Comparison of ENCODE assay signal across 8 cellular contexts in genomic region chr11:9363954-9364912, GRCh38. TPM values are rescaled to one million over a fixed set of nuclear protein-coding genes. Genes with fewer than 3 reads are reported as not detected.
A peak's percentile ranks its signal among the peaks of the same experiment; 100 is the strongest.
DNase-seq lines count a peak whose midpoint lies in the region; ATAC-seq and TF ChIP-seq lines count a peak whose summit lies in the region.

No MANE protein-coding gene starts in this region.

- H3K4me1 Mint-ChIP-seq in CD4-positive, CD25-positive, alpha-beta regulatory T cell = peaks cover 11 to 23% (median 15%) of the 10 kb centered on the region in 4 donors

- TF ChIP-seq POLR2A in right lobe of liver (IDR thresholded peaks at IDR 0.05) = peak; percentile 97

- H3K36me3 ChIP-seq in CD4-positive, CD25-positive, alpha-beta regulatory T cell (ENCODE audit: control insufficient read depth, insufficient read depth, low read length) = no peaks in the 10 kb centered on the region
- no peaks in the 10 kb centered on the region for H3K36me3 ChIP-seq in right lobe of liver

- H3K27me3 Mint-ChIP-seq in CD4-positive, CD25-positive, alpha-beta regulatory T cell = peaks cover 5% of the 10 kb centered on the region

- no peaks in the 10 kb centered on the region for H3K9me3 Mint-ChIP-seq in CD4-positive, CD25-positive, alpha-beta regulatory T cell

- H3K4me3 Mint-ChIP-seq in CD4-positive, CD25-positive, alpha-beta regulatory T cell = peak overlapping the region; percentile 83 to 91 (median 86)

- H3K4me3 ChIP-seq in CD4-positive, CD25-positive, alpha-beta regulatory T cell (ENCODE audit: low read depth, low read length) = peak overlapping the region; percentile 92
- peak overlapping the region; percentile 32 to 60 (median 41) for H3K4me3 ChIP-seq in right lobe of liver

- peak; percentile 83 to 92 for ATAC-seq in CD4-positive, CD25-positive, alpha-beta regulatory T cell (ENCODE audit: low read depth in 2 of 2)
- peak; percentile 94 for ATAC-seq in GM19452 (IDR thresholded peaks at IDR 0.05; ENCODE audit: unreplicated experiment)
- peak; percentile 89 for ATAC-seq in HG03571 (IDR thresholded peaks at IDR 0.05; ENCODE audit: unreplicated experiment)
- ATAC-seq in right lobe of liver = peak; percentile 98 to 99 (median 99)

- no peaks in the 10 kb centered on the region for H3K36me3 Mint-ChIP-seq in CD4-positive, CD25-positive, alpha-beta regulatory T cell

- H3K27ac ChIP-seq in CD4-positive, CD25-positive, alpha-beta regulatory T cell (ENCODE audit: insufficient read depth, low read length, poor library complexity, severe bottlenecking) = peak overlapping the region; percentile 88
- H3K27ac ChIP-seq in right lobe of liver = peak overlapping the region; percentile 90 to 93 (median 93)

- intact Hi-C loops in right lobe of liver (cut with DNase I) = no loop called here

- H3K27me3 ChIP-seq in CD4-positive, CD25-positive, alpha-beta regulatory T cell (ENCODE audit: control insufficient read depth, insufficient read depth, low read length) = no peaks in the 10 kb centered on the region
- no peaks in the 10 kb centered on the region for H3K27me3 ChIP-seq in right lobe of liver

- H3K9me3 ChIP-seq in CD4-positive, CD25-positive, alpha-beta regulatory T cell (ENCODE audit: control insufficient read depth in 2 of 2, low read length in 2 of 2) = no peaks in the 10 kb centered on the region
- H3K9me3 ChIP-seq in right lobe of liver = no peaks in the 10 kb centered on the region

- peaks cover 8% of the 10 kb centered on the region for H3K4me1 ChIP-seq in CD4-positive, CD25-positive, alpha-beta regulatory T cell (ENCODE audit: control insufficient read depth, insufficient read depth, low read length, poor library complexity, severe bottlenecking)
- no peaks in the 10 kb centered on the region for H3K4me1 ChIP-seq in right lobe of liver

- WGBS in right lobe of liver (ENCODE audit: insufficient coverage, low coverage, low lambda C conversion rate, missing lambda C conversion rate) = 4% methylated on average over 13 of the region's 64 CpGs

- peak; percentile 65 to 88 (median 66) for DNase-seq in CD4-positive, CD25-positive, alpha-beta regulatory T cell
- DNase-seq in NCI-H774 (lab: John Stamatoyannopoulos, UW) (peak; percentile 82), dermis microvascular lymphatic vessel endothelial cell (ENCODE audit: low read depth in 2 of 2) (peak; percentile 96 to 99), right lobe of liver (peak; percentile 92 to 97 (median 96))
- peak; percentile 75 to 78 for DNase-seq in activated CD4-positive, alpha-beta T cell treated with anti-CD3 and anti-CD28 coated beads, Interleukin-2, amount 50 U/mL, for 4 hours
- DNase-seq in stimulated activated CD4-positive, alpha-beta T cell treated with anti-CD3 and anti-CD28 coated beads, Interleukin-4, amount 100 ng/mL, for 1 hour = peak; percentile 80

- H3K27ac Mint-ChIP-seq in CD4-positive, CD25-positive, alpha-beta regulatory T cell = peak overlapping the region; percentile 78 to 86 (median 86)

- no peak for TF ChIP-seq CTCF in right lobe of liver (IDR thresholded peaks at IDR 0.05)

RNA-seq across cellular contexts. Expression of gene IPO7, which starts 20.2 kb away (rescaled TPM):
- total RNA-seq in CD4-positive, CD25-positive, alpha-beta regulatory T cell = 67.9 TPM
- 1 to 10 TPM; 2.4 to 5.6 (median 4.1) TPM for polyA plus RNA-seq in CD4-positive, CD25-positive, alpha-beta regulatory T cell
- total RNA-seq in dermis microvascular lymphatic vessel endothelial cell = 108 and 112 TPM in 2 replicates
- total RNA-seq in right lobe of liver = 10 to 100 TPM; 33.2 to 53.6 (median 45.0) TPM

RNA-seq across cellular contexts. Expression of gene TMEM41B, which starts 49.8 kb away (rescaled TPM):
- 35.5 TPM for total RNA-seq in CD4-positive, CD25-positive, alpha-beta regulatory T cell
- 10 to 100 TPM in 2 of 4 donors, 1 to 10 TPM in 2; 5.0 to 13.6 (median 10.0) TPM for polyA plus RNA-seq in CD4-positive, CD25-positive, alpha-beta regulatory T cell
- total RNA-seq in dermis microvascular lymphatic vessel endothelial cell = 38.9 and 50.1 TPM in 2 replicates
- 10 to 100 TPM; 14.4 to 30.0 (median 23.2) TPM for total RNA-seq in right lobe of liver

Comparison
In these comparisons a context has a peak if more than half of its experiments do, and no peak if none do; other contexts are left out.
1. Peak in every context shown above with its lines: DNase-seq, ATAC-seq, H3K4me3 ChIP-seq and H3K27ac ChIP-seq.